Comparison of ENCODE assay signal across 18 cellular contexts in the genomic region with DNA sequence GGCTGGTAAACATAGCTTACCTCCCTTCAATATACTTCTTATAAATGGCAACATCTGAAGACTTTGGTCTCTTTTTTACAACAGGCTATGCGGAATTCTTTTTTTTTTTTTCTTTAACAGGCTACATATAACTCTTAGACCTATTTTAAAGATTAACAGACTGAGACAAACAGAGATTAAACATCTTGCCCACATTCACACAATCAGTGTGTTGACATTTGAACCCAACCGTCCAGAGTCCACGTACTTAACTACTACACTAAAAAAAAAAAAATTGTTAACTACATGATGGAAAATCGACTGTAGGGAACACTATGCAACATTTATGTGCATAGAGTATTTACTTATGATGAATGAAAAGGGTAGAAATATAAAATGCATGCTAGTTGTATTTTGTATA.
DNase-seq lines count a peak whose midpoint lies in the region; ATAC-seq and TF ChIP-seq lines count a peak whose summit lies in the region.
"Had no signal": no experiment of that assay in that cellular context is flagged by ENCODE, and none has a peak within 500 bp of the region (broad histone marks: within the 10 kb centered on the region; RNA-seq: fewer than 3 reads in every experiment).

No MANE protein-coding gene starts in this region.

- no peaks in the 10 kb centered on the region for H3K9me3 ChIP-seq in esophagus muscularis mucosa
- no peaks in the 10 kb centered on the region for H3K9me3 ChIP-seq in right lobe of liver
- H3K9me3 ChIP-seq: BE2C had no signal

- H3K4me1 ChIP-seq in esophagus muscularis mucosa = peaks cover 6 to 36% (median 20%) of the 10 kb centered on the region in 4 donors
- peaks cover 0 to 34% (median 3%) of the 10 kb centered on the region in 4 donors for H3K4me1 ChIP-seq in right lobe of liver
- H3K4me1 ChIP-seq: BE2C had no signal

- no peaks in the 10 kb centered on the region for H3K9me3 Mint-ChIP-seq in activated T-cell treated with anti-CD3 and anti-CD28 coated beads, Interleukin-2, amount 50 U/mL, for 72 hours

- H3K36me3 ChIP-seq in esophagus muscularis mucosa (no peaks in the 10 kb centered on the region), right lobe of liver (no peaks in the 10 kb centered on the region)
- H3K36me3 ChIP-seq: BE2C had no signal

- no peak for ATAC-seq in activated T-cell treated with anti-CD3 and anti-CD28 coated beads, Interleukin-2, amount 50 U/mL, for 72 hours (replicated peaks in 1 of 2)
- peak; percentile 64 to 88 (median 74) for ATAC-seq in right lobe of liver

- TF ChIP-seq CTCF in esophagus muscularis mucosa (IDR thresholded peaks at IDR 0.05) (no peak), right lobe of liver (IDR thresholded peaks at IDR 0.05) (no peak)

- no peak for TF ChIP-seq EP300 in esophagus muscularis mucosa (IDR thresholded peaks at IDR 0.05)

- intact Hi-C loops in esophagus muscularis mucosa (cut with DNase I) = no loop called here
- intact Hi-C loops in right lobe of liver (cut with DNase I) = no loop called here

- no peak overlapping the region for H3K4me3 Mint-ChIP-seq in activated T-cell treated with anti-CD3 and anti-CD28 coated beads, Interleukin-2, amount 50 U/mL, for 72 hours
- H3K4me3 Mint-ChIP-seq: CD4-positive, CD25-positive, alpha-beta regulatory T cell had no signal

- TF ChIP-seq POLR2A in esophagus muscularis mucosa (IDR thresholded peaks at IDR 0.05; ENCODE audit: low read depth) (no peak), right lobe of liver (IDR thresholded peaks at IDR 0.05) (no peak)

- H3K27ac ChIP-seq in esophagus muscularis mucosa (replicated peaks in 1 of 4) (peak overlapping the region; percentile 33 to 50 (median 42)), right lobe of liver (peak overlapping the region in 1 of 3 donors; percentile 3)
- H3K27ac ChIP-seq: KMS-11 had no signal

- H3K36me3 Mint-ChIP-seq in activated T-cell treated with anti-CD3 and anti-CD28 coated beads, Interleukin-2, amount 50 U/mL, for 72 hours (ENCODE audit: insufficient read depth in 2 of 2) = peaks cover 6 to 25% of the 10 kb centered on the region in 2 donors

- no peak overlapping the region for H3K4me3 ChIP-seq in esophagus muscularis mucosa
- no peak overlapping the region for H3K4me3 ChIP-seq in right lobe of liver

- H3K27me3 Mint-ChIP-seq in activated T-cell treated with anti-CD3 and anti-CD28 coated beads, Interleukin-2, amount 50 U/mL, for 72 hours (ENCODE audit: low read depth) = no peaks in the 10 kb centered on the region
- H3K27me3 Mint-ChIP-seq: CD4-positive, CD25-positive, alpha-beta regulatory T cell had no signal

- no peaks in the 10 kb centered on the region for H3K4me1 Mint-ChIP-seq in activated T-cell treated with anti-CD3 and anti-CD28 coated beads, Interleukin-2, amount 50 U/mL, for 72 hours (ENCODE audit: low read depth)

- no peak for DNase-seq in activated T-cell treated with anti-CD3 and anti-CD28 coated beads, Interleukin-2, amount 50 U/mL, for 72 hours
- DNase-seq in activated T-cell treated with anti-CD3 and anti-CD28 coated beads, Interleukin-2, amount 50 U/mL, for 1 hour = no peak
- DNase-seq in esophagus muscularis mucosa (ENCODE audit: extremely low spot score) (no peak), right lobe of liver (no peak), middle frontal gyrus (ENCODE audit: extremely low spot score, low spot score) (no peak), globus pallidus (ENCODE audit: low spot score) (no peak), HK-2 (ENCODE audit: unreplicated experiment) (no peak)
- DNase-seq in activated CD4-positive, alpha-beta T cell treated with anti-CD3 and anti-CD28 coated beads, Interleukin-2, amount 50 U/mL, for 48 hours = no peak
- DNase-seq: BE2C; Calu3; CD4-positive, CD25-positive, alpha-beta regulatory T cell; NCI-H187; NCI-H2107; NCI-H510A; NCI-H748 treated with DMSO at 0.1 percent for 48 hours; NK-92 treated with Interleukin-12 subunit alpha and Interleukin-12 subunit beta, amount 100 ng/mL, for 24 hours; Right ventricle myocardium superior had no signal

- peak overlapping the region; percentile 71 for H3K27ac Mint-ChIP-seq in activated T-cell treated with anti-CD3 and anti-CD28 coated beads, Interleukin-2, amount 50 U/mL, for 72 hours

- H3K27me3 ChIP-seq in esophagus muscularis mucosa (no peaks in the 10 kb centered on the region), right lobe of liver (no peaks in the 10 kb centered on the region)
- H3K27me3 ChIP-seq: BE2C had no signal

- WGBS in esophagus muscularis mucosa = 59% methylated on average over 4 of the region's 4 CpGs
- 18% methylated on average over 4 of the region's 4 CpGs for WGBS in right lobe of liver (ENCODE audit: insufficient coverage, low coverage, low lambda C conversion rate, missing lambda C conversion rate)

Comparison
In these comparisons a context has a peak if more than half of its experiments do, and no peak if none do; other contexts are left out.
1. ATAC-seq: peak in right lobe of liver (4 of 4); none in activated T-cell treated with anti-CD3 and anti-CD28 coated beads, Interleukin-2, amount 50 U/mL, for 72 hours (0 of 2).